11 cellular contexts compared by ENCODE assay signal in the genomic region with DNA sequence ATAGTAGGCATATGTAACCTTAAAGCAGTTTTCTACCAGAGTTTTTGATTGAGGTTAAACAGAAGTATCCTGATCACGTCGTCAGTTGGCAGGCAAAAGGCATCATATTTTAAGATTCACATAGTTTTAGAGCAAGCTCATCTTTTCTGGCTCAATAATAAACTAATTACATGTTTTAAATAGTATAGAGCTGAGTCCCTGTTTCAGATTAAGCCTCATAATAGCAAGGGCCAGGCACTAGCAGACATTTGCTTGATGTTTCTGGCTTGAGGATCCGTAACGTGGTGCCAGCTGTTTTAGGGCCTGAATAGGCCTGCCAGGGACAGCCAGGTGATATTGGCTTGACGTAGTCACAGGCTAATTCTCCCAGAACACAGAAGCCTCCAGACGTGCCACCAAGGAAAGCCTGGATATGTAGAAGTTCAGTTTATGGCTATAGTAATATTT.
DNase-seq lines count a peak whose midpoint lies in the region; ATAC-seq, FAIRE-seq and TF ChIP-seq lines count a peak whose summit lies in the region.
"Had no signal": no experiment of that assay in that cellular context is flagged by ENCODE, and none has a peak within 500 bp of the region (broad histone marks: within the 10 kb centered on the region; RNA-seq: fewer than 3 reads in every experiment).

No MANE protein-coding gene starts in this region.

- peak overlapping the region; percentile 78 for H3K9ac ChIP-seq in skeletal muscle satellite cell (ENCODE audit: low read depth, low read length)

- H3K4me2 ChIP-seq in skeletal muscle satellite cell (ENCODE audit: low read length): peak overlapping the region; percentile 67

- H3K9me3 ChIP-seq in right atrium auricular region (no peaks in the 10 kb centered on the region), skeletal muscle satellite cell (replicated peaks; ENCODE audit: low read length) (no peaks in the 10 kb centered on the region)

- TF ChIP-seq POLR2A in GM12892 (IDR thresholded peaks at IDR 0.05; ENCODE audit: low read depth, low read length): no peak

- H3K36me3 ChIP-seq in right atrium auricular region: no peaks in the 10 kb centered on the region
- H3K36me3 ChIP-seq in skeletal muscle satellite cell (ENCODE audit: insufficient read depth, low read length): peaks cover 9% of the 10 kb centered on the region

- H3K27me3 ChIP-seq in right atrium auricular region (no peaks in the 10 kb centered on the region), skeletal muscle satellite cell (ENCODE audit: control insufficient read depth, insufficient read depth, low read length) (no peaks in the 10 kb centered on the region)

- H3K4me1 ChIP-seq in right atrium auricular region (peaks cover 0 to 96% of the 10 kb centered on the region in 2 donors), skeletal muscle satellite cell (ENCODE audit: control insufficient read depth, insufficient read depth, low read length) (peaks cover 91% of the 10 kb centered on the region)

- no peak for ATAC-seq in HG03045 (IDR thresholded peaks at IDR 0.05; ENCODE audit: unreplicated experiment)
- no peak for ATAC-seq in HG03571 (IDR thresholded peaks at IDR 0.05; ENCODE audit: unreplicated experiment)
- ATAC-seq: activated T-cell treated with anti-CD3 and anti-CD28 coated beads, Interleukin-2, amount 50 U/mL, for 4 hours had no signal

- in situ Hi-C loops in astrocyte of the cerebellum (cut with HindIII; ENCODE audit: low sequenced_read_pairs): no loop called here

- H3K27ac ChIP-seq in right atrium auricular region: peak overlapping the region; percentile 81 to 87

- FAIRE-seq in GM12892 (lab: Jason Lieb, UNC): no peak

- TF ChIP-seq CTCF in astrocyte of the cerebellum (IDR thresholded peaks at IDR 0.05; ENCODE audit: low read depth, low read length, missing control alignments) (no peak), right atrium auricular region (IDR thresholded peaks at IDR 0.05) (no peak)

- H3K4me3 ChIP-seq in astrocyte of the cerebellum (ENCODE audit: low read depth, low read length) (no peak overlapping the region), right atrium auricular region (no peak overlapping the region), skeletal muscle satellite cell (ENCODE audit: low read length) (no peak overlapping the region)

- DNase-seq in HCEC 1CT: peak; percentile 94
- DNase-seq in astrocyte of the cerebellum (ENCODE audit: low read depth): peak; percentile 72
- DNase-seq in right atrium auricular region (ENCODE audit: low spot score): no peak
- DNase-seq in RKO (ENCODE audit: low spot score): no peak
- no peak for DNase-seq in GM12892 (ENCODE audit: insufficient read length)
- DNase-seq: activated T-cell treated with anti-CD3 and anti-CD28 coated beads, Interleukin-2, amount 50 U/mL, for 4 hours; hypothalamus; stimulated activated CD4-positive, alpha-beta T cell treated with anti-CD3 and anti-CD28 coated beads, Interleukin-15, amount 100 ng/mL, for 24 hours had no signal

Comparison
In these comparisons a context has a peak if more than half of its experiments do, and no peak if none do; other contexts are left out.
1. DNase-seq: peak in HCEC 1CT (single experiment) and astrocyte of the cerebellum (single experiment); none in right atrium auricular region (single experiment), RKO (single experiment) and GM12892 (single experiment).